Comparison of ENCODE assay signal across 13 cellular contexts in the genomic region with DNA sequence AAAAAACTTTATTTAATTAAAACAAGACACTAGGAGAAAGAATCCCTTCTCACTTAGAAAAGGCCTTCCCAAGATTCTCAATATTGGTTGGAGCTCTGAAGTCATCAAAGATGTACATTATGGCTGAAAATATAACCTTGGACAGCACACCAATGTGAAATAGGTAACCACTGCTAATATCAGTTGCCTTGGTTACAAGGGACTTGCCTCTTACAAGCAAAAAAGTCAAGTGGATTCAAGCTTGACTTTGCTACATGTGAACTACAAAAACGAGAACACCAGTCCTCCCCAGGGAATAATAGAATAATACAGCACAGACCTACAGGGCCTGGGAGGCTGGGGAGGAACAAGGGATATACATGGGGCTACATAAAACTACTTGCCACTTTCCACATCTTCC. TPM values are rescaled to one million over a fixed set of nuclear protein-coding genes. Genes with fewer than 3 reads are reported as not detected.
DNase-seq lines count a peak whose midpoint lies in the region; ATAC-seq, FAIRE-seq and TF ChIP-seq lines count a peak whose summit lies in the region.
"Had no signal": no experiment of that assay in that cellular context is flagged by ENCODE, and none has a peak within 500 bp of the region (broad histone marks: within the 10 kb centered on the region; RNA-seq: fewer than 3 reads in every experiment).

No MANE protein-coding gene starts in this region.

- CTCF ChIA-PET in GM12878 (lab: Yijun Ruan, JAX): interaction anchor here (0.9 to 1.2 kb wide), 2 partner anchors 9 to 12 kb away, joined by 3 to 4 read pairs; no protein-coding TSS in a partner anchor
- CTCF ChIA-PET in activated CD4-positive, alpha-beta T cell treated with anti-CD3 and anti-CD28 coated beads, Interleukin-2, amount 10 ng/mL, durations not matched to agents 7 days and 5 days (lab: Charles Lee): no interaction called here

- TF ChIP-seq RAD21 in GM12878 (IDR thresholded peaks at IDR 0.05; ENCODE audit: insufficient read depth, low read depth, low read length): no peak

- RAD21 ChIA-PET in GM12878 (lab: Charles Lee; ENCODE audit: unreplicated experiment): interaction anchor here (0.8 kb wide), 1 partner anchor 155 kb away, joined by 3 read pairs; no protein-coding TSS in a partner anchor

- TF ChIP-seq EP300 in GM12878 (IDR thresholded peaks at IDR 0.05; ENCODE audit: borderline replicate concordance in 1 of 2, control insufficient read depth in 1 of 2, low read depth in 2 of 2, low read length in 2 of 2) (no peak), suprapubic skin (IDR thresholded peaks at IDR 0.05) (no peak)

- FAIRE-seq in GM12878 (lab: Jason Lieb, UNC): no peak

- H3K4me3 Mint-ChIP-seq in activated CD4-positive, alpha-beta T cell treated with anti-CD3 and anti-CD28 coated beads, Interleukin-2, amount 10 ng/mL, durations not matched to agents 7 days and 5 days: no peak overlapping the region
- H3K4me3 Mint-ChIP-seq: activated T-cell treated with anti-CD3 and anti-CD28 coated beads, Interleukin-2, amount 50 U/mL, for 24 hours; CD4-positive, CD25-positive, alpha-beta regulatory T cell had no signal

- ATAC-seq in GM18858 (IDR thresholded peaks at IDR 0.05; ENCODE audit: unreplicated experiment) (peak; percentile 64), GM21723 (IDR thresholded peaks at IDR 0.05; ENCODE audit: unreplicated experiment) (peak; percentile 65), HG03175 (IDR thresholded peaks at IDR 0.05; ENCODE audit: unreplicated experiment) (peak; percentile 63), GM12878 (peak; percentile 84)

- no peaks in the 10 kb centered on the region for H3K36me3 Mint-ChIP-seq in activated CD4-positive, alpha-beta T cell treated with anti-CD3 and anti-CD28 coated beads, Interleukin-2, amount 10 ng/mL, durations not matched to agents 7 days and 5 days (ENCODE audit: low read depth)

- POLR2A ChIA-PET in GM12878 (lab: Charles Lee): interaction anchor here (0.8 to 1.3 kb wide), 2 partner anchors 9 to 25 kb away, joined by 3 read pairs; no protein-coding TSS in a partner anchor
- POLR2A ChIA-PET in activated CD4-positive, alpha-beta T cell treated with anti-CD3 and anti-CD28 coated beads, Interleukin-2, amount 10 ng/mL, durations not matched to agents 7 days and 5 days (lab: Charles Lee): no interaction called here

- H3K27ac ChIP-seq in GM12878 (ENCODE audit: control insufficient read depth, insufficient read depth): no peak overlapping the region
- H3K27ac ChIP-seq in coronary artery: no peak overlapping the region
- H3K27ac ChIP-seq in suprapubic skin: no peak overlapping the region
- H3K27ac ChIP-seq: skin epidermis had no signal

- in situ Hi-C loops in GM12878 (cut with MboI): no loop called here

- H3K27me3 ChIP-seq in GM12878 (replicated peaks in 1 of 2; ENCODE audit: control insufficient read depth in 2 of 2, insufficient read depth in 2 of 2, low read length in 1 of 2) (no peaks in the 10 kb centered on the region), suprapubic skin (no peaks in the 10 kb centered on the region)

- H3K9me3 Mint-ChIP-seq in activated CD4-positive, alpha-beta T cell treated with anti-CD3 and anti-CD28 coated beads, Interleukin-2, amount 10 ng/mL, durations not matched to agents 7 days and 5 days: no peaks in the 10 kb centered on the region
- H3K9me3 Mint-ChIP-seq: activated T-cell treated with anti-CD3 and anti-CD28 coated beads, Interleukin-2, amount 50 U/mL, for 24 hours had no signal

- no peaks in the 10 kb centered on the region for H3K4me1 ChIP-seq in GM12878 (ENCODE audit: control insufficient read depth, insufficient read depth, low read length)
- no peaks in the 10 kb centered on the region for H3K4me1 ChIP-seq in suprapubic skin

- no peak overlapping the region for H3K9ac ChIP-seq in GM12878 (ENCODE audit: control insufficient read depth, insufficient read depth, low read length)

- TF ChIP-seq POLR2A in GM12878 (IDR thresholded peaks at IDR 0.05; ENCODE audit: low read depth, low read length) (no peak), suprapubic skin (IDR thresholded peaks at IDR 0.05) (no peak)

- peak; percentile 9 for DNase-seq in GM12878 (ENCODE audit: low read depth, low spot score)
- DNase-seq in activated CD4-positive, alpha-beta T cell treated with anti-CD3 and anti-CD28 coated beads, Interleukin-2, amount 10 ng/mL, durations not matched to agents 7 days and 5 days: no peak
- DNase-seq in coronary artery (ENCODE audit: low spot score): no peak
- no peak for DNase-seq in suprapubic skin (ENCODE audit: low spot score in 2 of 2)
- DNase-seq: activated CD4-positive, alpha-beta T cell treated with anti-CD3 and anti-CD28 coated beads for 1 hour; activated T-cell treated with anti-CD3 and anti-CD28 coated beads, Interleukin-2, amount 50 U/mL, for 24 hours; CD4-positive, CD25-positive, alpha-beta regulatory T cell; mammary epithelial cell; NCI-H2029 had no signal

- no peak overlapping the region for H3K4me2 ChIP-seq in GM12878 (ENCODE audit: control insufficient read depth, insufficient read depth)

- H3K79me2 ChIP-seq in GM12878 (ENCODE audit: control insufficient read depth, insufficient read depth, low read length): no peaks in the 10 kb centered on the region

- no peak overlapping the region for H2AFZ ChIP-seq in GM12878 (ENCODE audit: control insufficient read depth, low read depth, low read length)

- no TSS peak for BruUV-seq in GM12878 (replicated peaks; lab: Mats Ljungman, UMichigan)

- H3K9me3 ChIP-seq in GM12878 (replicated peaks; ENCODE audit: control insufficient read depth, insufficient read depth, low read length) (no peaks in the 10 kb centered on the region), suprapubic skin (no peaks in the 10 kb centered on the region)

- no peak overlapping the region for H3K27ac Mint-ChIP-seq in activated CD4-positive, alpha-beta T cell treated with anti-CD3 and anti-CD28 coated beads, Interleukin-2, amount 10 ng/mL, durations not matched to agents 7 days and 5 days
- H3K27ac Mint-ChIP-seq: activated T-cell treated with anti-CD3 and anti-CD28 coated beads, Interleukin-2, amount 50 U/mL, for 24 hours; CD4-positive, CD25-positive, alpha-beta regulatory T cell had no signal

- H3K27me3 Mint-ChIP-seq in activated CD4-positive, alpha-beta T cell treated with anti-CD3 and anti-CD28 coated beads, Interleukin-2, amount 10 ng/mL, durations not matched to agents 7 days and 5 days: peaks cover 22% of the 10 kb centered on the region
- H3K27me3 Mint-ChIP-seq: activated T-cell treated with anti-CD3 and anti-CD28 coated beads, Interleukin-2, amount 50 U/mL, for 24 hours had no signal

- TF ChIP-seq CTCF in GM12878 (IDR thresholded peaks at IDR 0.05 in 2 of 3, conservative IDR thresholded peaks at IDR 0.05 in 1 of 3; ENCODE audit: control insufficient read depth in 2 of 3, extremely low read depth in 1 of 3, insufficient read depth in 1 of 3, low read depth in 3 of 3, low read length in 3 of 3) (no peak), coronary artery (IDR thresholded peaks at IDR 0.05) (no peak), suprapubic skin (IDR thresholded peaks at IDR 0.05) (no peak)

- H3K4me3 ChIP-seq in GM12878 (no peak overlapping the region), coronary artery (no peak overlapping the region), suprapubic skin (no peak overlapping the region)
- H3K4me3 ChIP-seq: skin epidermis had no signal

- SMC1A ChIA-PET in GM12878 (lab: Charles Lee; ENCODE audit: uncharacterized antibody, unreplicated experiment): interaction anchor here (0.6 to 3.9 kb wide), 7 partner anchors 12 to 48 kb away, joined by 3 to 17 read pairs (median 4); no protein-coding TSS in a partner anchor

- H3K4me1 Mint-ChIP-seq in activated CD4-positive, alpha-beta T cell treated with anti-CD3 and anti-CD28 coated beads, Interleukin-2, amount 10 ng/mL, durations not matched to agents 7 days and 5 days: no peaks in the 10 kb centered on the region

- WGBS in GM12878 (ENCODE audit: insufficient coverage, insufficient replicate concordance, low lambda C conversion rate, missing lambda C conversion rate): 0% methylated on average over 1 of the region's 1 CpG
- 36% methylated on average over 1 of the region's 1 CpG for WGBS in suprapubic skin

- intact Hi-C loops in GM12878 (cut with micrococcal nuclease; ENCODE audit: unreplicated experiment): no loop called here

- H4K20me1 ChIP-seq in GM12878 (ENCODE audit: control insufficient read depth, insufficient read depth): no peaks in the 10 kb centered on the region

- H3K36me3 ChIP-seq in GM12878 (ENCODE audit: control insufficient read depth in 2 of 2, insufficient read depth in 2 of 2, low read length in 1 of 2) (no peaks in the 10 kb centered on the region), suprapubic skin (no peaks in the 10 kb centered on the region)

TF ChIP-seq in GM12878, 131 proteins besides CTCF, POLR2A, EP300 and RAD21 (continues in another document):
- TF ChIP-seq MEF2B (IDR thresholded peaks at IDR 0.05; ENCODE audit: partially characterized antibody, poor library complexity, severe bottlenecking) (peak; percentile 94), SRF (IDR thresholded peaks at IDR 0.05; ENCODE audit: low read depth in 2 of 2, low read length in 2 of 2) (no peak), BMI1 (IDR thresholded peaks at IDR 0.05; ENCODE audit: borderline replicate concordance) (peak; percentile 79)

RNA-seq across cellular contexts. Expression of a gene that starts 46.1 kb away (rescaled TPM):
- 236 and 247 TPM in 2 replicates for total RNA-seq in GM12878 (2013; cell fraction: nucleolus; rRNA removed)
- total RNA-seq in GM12878 (2014; rRNA removed) (41.5 and 47.5 TPM in 2 replicates), GM12878 (2014; rRNA removed; fragmentation: Illumina TruSeq; extraction: Trizol) (64.3 and 65.7 TPM in 2 replicates), GM12878 (2021) (44.9 and 51.8 TPM in 2 replicates), suprapubic skin (10 to 100 TPM in 3 of 4 donors, 1 to 10 TPM in 1; 6.3 to 33.6 (median 16.1) TPM)
- polyA plus RNA-seq in GM12878 (2011; ENCODE audit: low read depth): 4.3 TPM
- polyA plus RNA-seq in GM12878 (2011; rRNA removed) (31.6 and 50.2 TPM in 2 replicates), GM12878 (2014; fragmentation: Illumina TruSeq; extraction: Trizol) (36.6 and 53.7 TPM in 2 replicates), GM12878 (2014; fragmentation: Nextera tagmentation; extraction: Ambion mirVana) (10 to 100 TPM; 22.9 to 24.1 TPM), GM12878 (2014; rRNA removed) (30.4 and 38.3 TPM in 2 replicates), GM12878 (2016; fragmentation: Nextera tagmentation; extraction: Ambion mirVana) (10 to 100 TPM; 57.0 to 60.3 TPM)
- polyA plus RNA-seq in GM12878 (2011; cell fraction: cytosol; rRNA removed): 5.9 and 7.6 TPM in 2 replicates
- polyA plus RNA-seq in GM12878 (2011; cell fraction: nucleus; rRNA removed): 65.5 and 84.2 TPM in 2 replicates
- 12.9 and 16.4 TPM in 2 replicates for polyA plus RNA-seq in GM12878 (2012)
- polyA minus RNA-seq in GM12878 (2011; rRNA and poly(A)+ RNA removed): 32.7 and 34.8 TPM in 2 replicates
- polyA minus RNA-seq in GM12878 (2011; cell fraction: cytosol; rRNA and poly(A)+ RNA removed): 11.5 and 15.8 TPM in 2 replicates
- 93.1 and 134 TPM in 2 replicates for polyA minus RNA-seq in GM12878 (2011; cell fraction: nucleus; rRNA and poly(A)+ RNA removed)
- 10 to 100 TPM; 47.1 to 48.0 TPM for total RNA-seq in activated CD4-positive, alpha-beta T cell treated with anti-CD3 and anti-CD28 coated beads, Interleukin-2, amount 10 ng/mL, durations not matched to agents 7 days and 5 days
